10 cellular contexts compared by ENCODE assay signal in the genomic region with DNA sequence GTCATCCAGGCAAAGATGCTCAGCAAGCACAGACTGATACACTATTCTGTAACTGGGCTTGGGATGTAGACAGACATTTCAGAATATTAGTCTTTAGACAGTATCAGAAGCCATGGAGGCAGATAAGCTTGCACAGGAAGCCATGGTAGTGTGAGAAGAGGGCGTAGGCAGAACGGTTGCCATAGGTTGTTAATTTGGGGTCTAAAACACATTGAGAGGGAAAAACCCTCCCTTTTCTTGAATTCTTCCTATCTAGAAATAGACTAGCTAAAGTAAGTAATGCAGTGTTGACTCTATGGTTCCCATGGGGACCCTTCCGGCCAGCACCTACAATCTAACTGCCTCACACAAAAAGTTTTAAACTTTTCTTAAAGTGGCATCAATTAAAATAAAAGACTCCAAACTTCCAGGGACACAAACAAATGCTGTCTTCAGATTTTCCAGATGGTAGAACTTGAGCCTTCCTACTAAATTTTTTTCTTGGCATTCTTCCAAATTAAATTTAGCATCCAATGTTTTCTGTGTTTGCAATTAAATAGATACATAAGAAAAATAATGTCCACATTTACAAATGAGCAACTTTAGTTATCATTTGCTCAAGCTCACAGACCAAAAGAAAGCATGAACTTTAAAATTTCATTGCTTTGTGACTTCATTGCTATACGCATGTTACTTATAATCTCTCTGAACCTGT. TPM values are rescaled to one million over a fixed set of nuclear protein-coding genes. Genes with fewer than 3 reads are reported as not detected.
A peak's percentile ranks its signal among the peaks of the same experiment; 100 is the strongest.
DNase-seq lines count a peak whose midpoint lies in the region; ATAC-seq and TF ChIP-seq lines count a peak whose summit lies in the region.
"Had no signal": no experiment of that assay in that cellular context is flagged by ENCODE, and none has a peak within 500 bp of the region (broad histone marks: within the 10 kb centered on the region; RNA-seq: fewer than 3 reads in every experiment).

No MANE protein-coding gene starts in this region.

- peaks cover 16% of the 10 kb centered on the region for H3K4me1 ChIP-seq in hepatocyte (ENCODE audit: insufficient read depth)
- peaks cover 8 to 37% of the 10 kb centered on the region in 2 donors for H3K4me1 ChIP-seq in thoracic aorta (ENCODE audit: control insufficient read depth in 1 of 2, low read depth in 2 of 2)
- H3K4me1 ChIP-seq in mucosa of descending colon (ENCODE audit: low read depth), result peaks cover 13% of the 10 kb centered on the region

- intact Hi-C loops in mucosa of descending colon (cut with DNase I, micrococcal nuclease), result no loop called here

- no peaks in the 10 kb centered on the region for H3K27me3 ChIP-seq in hepatocyte
- H3K27me3 ChIP-seq in thoracic aorta (replicated peaks; ENCODE audit: insufficient read depth), result no peaks in the 10 kb centered on the region

- H3K27ac ChIP-seq in VCaP (peak overlapping the region; percentile 93), hepatocyte (peak overlapping the region; percentile 99), thoracic aorta (peak overlapping the region; percentile 99)

- no peak for DNase-seq in activated T-cell treated with anti-CD3 and anti-CD28 coated beads, Interleukin-2, amount 50 U/mL, for 72 hours
- no peak for DNase-seq in activated T-cell treated with anti-CD3 and anti-CD28 coated beads, Interleukin-2, amount 50 U/mL, for 48 hours
- DNase-seq in hepatocyte (ENCODE audit: low spot score) (no peak), thoracic aorta (ENCODE audit: low spot score) (no peak), NCI-H187 treated with DMSO at 0.1 percent for 48 hours (lab: John Stamatoyannopoulos, UW) (no peak), mucosa of descending colon (no peak), AG08395 (ENCODE audit: low spot score) (no peak)
- DNase-seq: midbrain, SIG-M5 had no signal

- H3K9me2 ChIP-seq in hepatocyte (replicated peaks; ENCODE audit: insufficient read depth), result no peaks in the 10 kb centered on the region

- H3K9me3 ChIP-seq in hepatocyte (ENCODE audit: low read depth) (no peaks in the 10 kb centered on the region), thoracic aorta (no peaks in the 10 kb centered on the region), mucosa of descending colon (no peaks in the 10 kb centered on the region)

- H3K36me3 Mint-ChIP-seq in activated T-cell treated with anti-CD3 and anti-CD28 coated beads, Interleukin-2, amount 50 U/mL, for 72 hours (ENCODE audit: insufficient read depth in 2 of 2), result peaks cover 5 to 24% of the 10 kb centered on the region in 2 donors

- peak overlapping the region; percentile 66 for H3K4me3 ChIP-seq in hepatocyte
- H3K4me3 ChIP-seq in thoracic aorta, result peak overlapping the region; percentile 93
- no peak overlapping the region for H3K4me3 ChIP-seq in mucosa of descending colon

- 79% methylated on average over 4 of the region's 4 CpGs for WGBS in hepatocyte (ENCODE audit: low lambda C conversion rate, missing lambda C conversion rate)

- H4K20me1 ChIP-seq in hepatocyte (ENCODE audit: insufficient read depth, poor library complexity, severe bottlenecking), result peaks cover 21% of the 10 kb centered on the region

- peaks cover 39% of the 10 kb centered on the region for H3K79me2 ChIP-seq in hepatocyte

- no peaks in the 10 kb centered on the region for H3K9me3 Mint-ChIP-seq in activated T-cell treated with anti-CD3 and anti-CD28 coated beads, Interleukin-2, amount 50 U/mL, for 72 hours

- no peak for ATAC-seq in activated T-cell treated with anti-CD3 and anti-CD28 coated beads, Interleukin-2, amount 50 U/mL, for 72 hours (replicated peaks in 1 of 2)
- ATAC-seq in thoracic aorta (ENCODE audit: insufficient number of reproducible peaks, low FRiP score, low read depth) (no peak), mucosa of descending colon (no peak)

- no peaks in the 10 kb centered on the region for H3K36me3 ChIP-seq in hepatocyte (replicated peaks; ENCODE audit: insufficient read depth, low read depth)
- peaks cover 22% of the 10 kb centered on the region for H3K36me3 ChIP-seq in thoracic aorta
- H3K36me3 ChIP-seq in mucosa of descending colon (ENCODE audit: low read depth), result no peaks in the 10 kb centered on the region

- no peak for TF ChIP-seq CTCF in VCaP (conservative IDR thresholded peaks at IDR 0.05)
- no peak for TF ChIP-seq CTCF in hepatocyte (IDR thresholded peaks at IDR 0.05; ENCODE audit: poor library complexity)
- TF ChIP-seq CTCF in thoracic aorta (IDR thresholded peaks at IDR 0.05), result no peak
- no peak for TF ChIP-seq CTCF in mucosa of descending colon (IDR thresholded peaks at IDR 0.05)

- H3K4me3 Mint-ChIP-seq in activated T-cell treated with anti-CD3 and anti-CD28 coated beads, Interleukin-2, amount 50 U/mL, for 72 hours, result peak overlapping the region; percentile 87 to 94

- no peak overlapping the region for H2AFZ ChIP-seq in hepatocyte

- H3K4me1 Mint-ChIP-seq in activated T-cell treated with anti-CD3 and anti-CD28 coated beads, Interleukin-2, amount 50 U/mL, for 72 hours (ENCODE audit: low read depth), result peaks cover 31% of the 10 kb centered on the region

- peak overlapping the region; percentile 52 for H3K27ac Mint-ChIP-seq in activated T-cell treated with anti-CD3 and anti-CD28 coated beads, Interleukin-2, amount 50 U/mL, for 72 hours

- H3K4me2 ChIP-seq in hepatocyte, result peak overlapping the region; percentile 92

- no peaks in the 10 kb centered on the region for H3K27me3 Mint-ChIP-seq in activated T-cell treated with anti-CD3 and anti-CD28 coated beads, Interleukin-2, amount 50 U/mL, for 72 hours (ENCODE audit: low read depth)

RNA-seq across cellular contexts. Expression of a gene that starts 1.9 kb away (rescaled TPM):
- 10 to 100 TPM; 56.7 to 75.2 TPM for total RNA-seq in activated T-cell treated with anti-CD3 and anti-CD28 coated beads, Interleukin-2, amount 50 U/mL, for 72 hours
- total RNA-seq in hepatocyte, result 51.7 and 53.0 TPM in 2 replicates
- polyA plus RNA-seq in hepatocyte, result 33.4 and 39.8 TPM in 2 replicates
- 10 to 100 TPM; 61.3 to 71.5 TPM for total RNA-seq in thoracic aorta
- 10 to 100 TPM; 28.7 to 55.6 (median 31.5) TPM for total RNA-seq in mucosa of descending colon

RNA-seq across cellular contexts. Expression of a gene that starts 2.1 kb away (rescaled TPM):
- total RNA-seq in activated T-cell treated with anti-CD3 and anti-CD28 coated beads, Interleukin-2, amount 50 U/mL, for 72 hours, result 1 to 10 TPM; 6.8 to 8.7 TPM
- 3.8 and 3.9 TPM in 2 replicates for total RNA-seq in hepatocyte
- polyA plus RNA-seq in hepatocyte, result 3.2 and 4.6 TPM in 2 replicates
- total RNA-seq in thoracic aorta, result 1 to 10 TPM; 1.8 TPM
- total RNA-seq in mucosa of descending colon, result 1 to 10 TPM; 1.4 to 3.3 (median 1.5) TPM

RNA-seq across cellular contexts. Expression of a gene that starts 29.3 kb away (rescaled TPM):
- total RNA-seq in activated T-cell treated with anti-CD3 and anti-CD28 coated beads, Interleukin-2, amount 50 U/mL, for 72 hours, result 1 to 10 TPM; 2.1 to 3.0 TPM
- total RNA-seq in hepatocyte (44.9 and 45.4 TPM in 2 replicates), thoracic aorta (10 to 100 TPM; 20.1 to 21.8 TPM), mucosa of descending colon (1 to 10 TPM; 2.1 to 8.7 (median 7.3) TPM)
- 93.9 and 113 TPM in 2 replicates for polyA plus RNA-seq in hepatocyte

RNA-seq across cellular contexts. Expression of a gene that starts 31.1 kb away (rescaled TPM):
- 10 to 100 TPM; 23.0 to 28.0 TPM for total RNA-seq in activated T-cell treated with anti-CD3 and anti-CD28 coated beads, Interleukin-2, amount 50 U/mL, for 72 hours
- total RNA-seq in hepatocyte (8.3 and 9.1 TPM in 2 replicates), thoracic aorta (10 to 100 TPM in 1 of 2 donors, 1 to 10 TPM in 1; 9.7 to 22.5 TPM), mucosa of descending colon (10 to 100 TPM; 24.1 to 47.6 (median 26.3) TPM)
- 19.3 and 32.1 TPM in 2 replicates for polyA plus RNA-seq in hepatocyte
